11 cellular contexts compared by ENCODE assay signal in genomic region chr12:116360579-116361403, GRCh38.
DNase-seq lines count a peak whose midpoint lies in the region; ATAC-seq and TF ChIP-seq lines count a peak whose summit lies in the region.
"Had no signal": no experiment of that assay in that cellular context is flagged by ENCODE, and none has a peak within 500 bp of the region (broad histone marks: within the 10 kb centered on the region; RNA-seq: fewer than 3 reads in every experiment).

No MANE protein-coding gene starts in this region.

- H3K9me3 Mint-ChIP-seq in CD8-positive, alpha-beta memory T cell = no peaks in the 10 kb centered on the region
- H3K9me3 Mint-ChIP-seq in activated CD8-positive, alpha-beta T cell treated with anti-CD3 and anti-CD28 coated beads for 36 hours = no peaks in the 10 kb centered on the region
- H3K9me3 Mint-ChIP-seq in nephron = no peaks in the 10 kb centered on the region

- POLR2A ChIA-PET in CD8-positive, alpha-beta memory T cell (lab: Charles Lee) = no interaction called here
- POLR2A ChIA-PET in activated CD8-positive, alpha-beta T cell treated with anti-CD3 and anti-CD28 coated beads for 36 hours (lab: Charles Lee) = no interaction called here

- intact Hi-C loops in activated CD8-positive, alpha-beta T cell treated with anti-CD3 and anti-CD28 coated beads for 36 hours (cut with micrococcal nuclease) = no loop called here
- intact Hi-C loops in testis (cut with DNase I; ENCODE audit: low total_unique reads) = no loop called here

- H3K4me1 Mint-ChIP-seq in CD8-positive, alpha-beta memory T cell = peaks cover 28 to 34% (median 29%) of the 10 kb centered on the region in 3 donors
- H3K4me1 Mint-ChIP-seq in activated CD8-positive, alpha-beta T cell treated with anti-CD3 and anti-CD28 coated beads for 36 hours (ENCODE audit: low read depth) = peaks cover 29% of the 10 kb centered on the region
- peaks cover 35% of the 10 kb centered on the region for H3K4me1 Mint-ChIP-seq in nephron

- 86 to 97% methylated on average over 6 of the region's 6 CpGs for WGBS in testis, 2 donors

- H3K36me3 ChIP-seq in CD8-positive, alpha-beta memory T cell (ENCODE audit: insufficient read depth, low read length) = no peaks in the 10 kb centered on the region
- H3K36me3 ChIP-seq in KOPT-K1 (ENCODE audit: insufficient read depth, low read length) (no peaks in the 10 kb centered on the region), testis (ENCODE audit: low read depth, missing control alignments) (no peaks in the 10 kb centered on the region)

- no peak for TF ChIP-seq CTCF in activated CD8-positive, alpha-beta T cell treated with anti-CD3 and anti-CD28 coated beads for 36 hours (IDR thresholded peaks at IDR 0.05)
- TF ChIP-seq CTCF in nephron (IDR thresholded peaks at IDR 0.05; ENCODE audit: unreplicated experiment in 3 of 3) = no peak
- TF ChIP-seq CTCF in testis (IDR thresholded peaks at IDR 0.05) = no peak

- no peaks in the 10 kb centered on the region for H3K9me3 ChIP-seq in CD8-positive, alpha-beta memory T cell (ENCODE audit: low read length)
- H3K9me3 ChIP-seq in KOPT-K1 (ENCODE audit: insufficient read depth, low read length, poor library complexity, severe bottlenecking) = no peaks in the 10 kb centered on the region
- H3K9me3 ChIP-seq in testis = no peaks in the 10 kb centered on the region

- peak overlapping the region in 5 of 7 donors; percentile 4 to 72 (median 48) for H3K4me3 Mint-ChIP-seq in CD8-positive, alpha-beta memory T cell
- H3K4me3 Mint-ChIP-seq in activated CD8-positive, alpha-beta T cell treated with anti-CD3 and anti-CD28 coated beads for 36 hours = peak overlapping the region; percentile 4
- peak overlapping the region in 1 of 3 experiments; percentile 0 for H3K4me3 Mint-ChIP-seq in nephron

- H3K27ac ChIP-seq in CD8-positive, alpha-beta memory T cell (ENCODE audit: low read depth, low read length) = no peak overlapping the region
- H3K27ac ChIP-seq in KOPT-K1 (ENCODE audit: low read depth, low read length, poor library complexity, severe bottlenecking) (peak overlapping the region; percentile 79), testis (no peak overlapping the region)

- H3K4me1 ChIP-seq in CD8-positive, alpha-beta memory T cell (ENCODE audit: insufficient read depth, low read length) = peaks cover 30% of the 10 kb centered on the region
- peaks cover 13% of the 10 kb centered on the region for H3K4me1 ChIP-seq in testis

- H3K27me3 ChIP-seq in CD8-positive, alpha-beta memory T cell (ENCODE audit: insufficient read depth, low read length, poor library complexity, severe bottlenecking) = no peaks in the 10 kb centered on the region
- H3K27me3 ChIP-seq in testis = no peaks in the 10 kb centered on the region
- H3K27me3 ChIP-seq: dorsolateral prefrontal cortex had no signal

- peak overlapping the region in 6 of 8 donors; percentile 9 to 60 (median 34) for H3K27ac Mint-ChIP-seq in CD8-positive, alpha-beta memory T cell
- peak overlapping the region; percentile 13 for H3K27ac Mint-ChIP-seq in activated CD8-positive, alpha-beta T cell treated with anti-CD3 and anti-CD28 coated beads for 36 hours
- H3K27ac Mint-ChIP-seq in nephron = peak overlapping the region; percentile 66 to 92 (median 71)

- DNase-seq in CD8-positive, alpha-beta memory T cell = no peak
- peak; percentile 71 for DNase-seq in activated CD8-positive, alpha-beta T cell treated with anti-CD3 and anti-CD28 coated beads for 36 hours
- DNase-seq in SHP77 treated with DMSO at 0.1 percent for 48 hours (lab: John Stamatoyannopoulos, UW) = no peak
- DNase-seq in testis = no peak
- DNase-seq: left ventricle myocardium superior, NCI-H1930 had no signal

- CTCF ChIA-PET in CD8-positive, alpha-beta memory T cell (lab: Charles Lee) = no interaction called here
- CTCF ChIA-PET in activated CD8-positive, alpha-beta T cell treated with anti-CD3 and anti-CD28 coated beads for 36 hours (lab: Charles Lee) = interaction anchor here (1.2 kb wide), 1 partner anchor 240 kb away, joined by 3 read pairs; no protein-coding TSS in a partner anchor

- peaks cover 0 to 3% of the 10 kb centered on the region in 2 donors for H3K27me3 Mint-ChIP-seq in CD8-positive, alpha-beta memory T cell
- H3K27me3 Mint-ChIP-seq in activated CD8-positive, alpha-beta T cell treated with anti-CD3 and anti-CD28 coated beads for 36 hours = no peaks in the 10 kb centered on the region
- H3K27me3 Mint-ChIP-seq in nephron (ENCODE audit: low read depth) = no peaks in the 10 kb centered on the region

- H3K36me3 Mint-ChIP-seq in CD8-positive, alpha-beta memory T cell = no peaks in the 10 kb centered on the region
- no peaks in the 10 kb centered on the region for H3K36me3 Mint-ChIP-seq in activated CD8-positive, alpha-beta T cell treated with anti-CD3 and anti-CD28 coated beads for 36 hours (ENCODE audit: low read depth)
- H3K36me3 Mint-ChIP-seq in nephron (ENCODE audit: low read depth) = no peaks in the 10 kb centered on the region

- H3K4me3 ChIP-seq in CD8-positive, alpha-beta memory T cell (ENCODE audit: low read length) = no peak overlapping the region
- H3K4me3 ChIP-seq in testis = no peak overlapping the region
- H3K4me3 ChIP-seq: dorsolateral prefrontal cortex had no signal

- no peak for TF ChIP-seq POLR2A in testis (IDR thresholded peaks at IDR 0.05)

- ATAC-seq in activated CD8-positive, alpha-beta T cell treated with anti-CD3 and anti-CD28 coated beads for 36 hours = peak; percentile 69
- ATAC-seq in HG02884 (IDR thresholded peaks at IDR 0.05; ENCODE audit: unreplicated experiment) = no peak
- no peak for ATAC-seq in GM21717 (IDR thresholded peaks at IDR 0.05; ENCODE audit: unreplicated experiment)
- ATAC-seq: left ventricle myocardium superior had no signal

Comparison
In these comparisons a context has a peak if more than half of its experiments do, and no peak if none do; other contexts are left out.
1. H3K27ac Mint-ChIP-seq: peak in every context shown above with its lines; median percentile 71 in nephron; 34 in CD8-positive, alpha-beta memory T cell; 13 in activated CD8-positive, alpha-beta T cell treated with anti-CD3 and anti-CD28 coated beads for 36 hours.